8 cellular contexts compared by ENCODE assay signal in genomic region chr13:19586904-19587634, GRCh38. TPM values are rescaled to one million over a fixed set of nuclear protein-coding genes. Genes with fewer than 3 reads are reported as not detected.
DNase-seq lines count a peak whose midpoint lies in the region; ATAC-seq and TF ChIP-seq lines count a peak whose summit lies in the region.

No MANE protein-coding gene starts in this region.

- no peak overlapping the region for H3K9ac ChIP-seq in colonic mucosa (ENCODE audit: low read depth in 2 of 2, low read length in 2 of 2)

- no peak overlapping the region for H3K27ac ChIP-seq in WERI-Rb-1
- H3K27ac ChIP-seq in colonic mucosa: no peak overlapping the region

- H3K36me3 ChIP-seq in WERI-Rb-1 (no peaks in the 10 kb centered on the region), colonic mucosa (no peaks in the 10 kb centered on the region)

- peaks cover 20% of the 10 kb centered on the region for H3K27me3 ChIP-seq in WERI-Rb-1 (ENCODE audit: insufficient read depth, low read depth, severe bottlenecking)
- H3K27me3 ChIP-seq in colonic mucosa: no peaks in the 10 kb centered on the region

- H3K9me3 ChIP-seq in WERI-Rb-1 (ENCODE audit: severe bottlenecking): no peaks in the 10 kb centered on the region
- H3K9me3 ChIP-seq in colonic mucosa: no peaks in the 10 kb centered on the region

- TF ChIP-seq CTCF in WERI-Rb-1 (IDR thresholded peaks at IDR 0.05; ENCODE audit: low read depth, low read length) (peak; percentile 16; the same call in 1 of the 2 replicates), colonic mucosa (IDR thresholded peaks at IDR 0.05) (no peak)

- H3K4me3 ChIP-seq in WERI-Rb-1 (ENCODE audit: low read depth, low read length) (no peak overlapping the region), colonic mucosa (no peak overlapping the region)

- intact Hi-C loops in colonic mucosa (cut with DNase I): no loop called here

- peak; percentile 31 for DNase-seq in ELF-1 (ENCODE audit: low read depth, low spot score)
- peak in 65 of 76 experiments; percentile 4 to 85 (median 58) for DNase-seq in HUDEP-2 (lab: John Stamatoyannopoulos, UW; ENCODE audit: unreplicated experiment in 76 of 76)
- no peak for DNase-seq in WERI-Rb-1
- peak; percentile 27 for DNase-seq in colonic mucosa
- DNase-seq in stimulated activated CD4-positive, alpha-beta T cell treated with anti-CD3 and anti-CD28 coated beads, Interleukin-12 subunit alpha, Interleukin-12 subunit beta, amount 100 ng/mL, for 24 hours (ENCODE audit: low read depth in 2 of 2): peak; percentile 69 to 70
- DNase-seq in NCI-H510A (lab: John Stamatoyannopoulos, UW): no peak
- DNase-seq in amygdala (lab: John Stamatoyannopoulos, UW): no peak

- peak; percentile 76 for ATAC-seq in GM21390 (IDR thresholded peaks at IDR 0.05; ENCODE audit: unreplicated experiment)

- no peaks in the 10 kb centered on the region for H3K4me1 ChIP-seq in colonic mucosa

RNA-seq across cellular contexts. Expression of gene TPTE2, which starts 25.7 kb away (rescaled TPM):
- under 1 TPM in 1 of 2 donors, not detected in 1; 0.15 TPM for total RNA-seq in colonic mucosa

RNA-seq across cellular contexts. Expression of gene MPHOSPH8, which starts 46.4 kb away (rescaled TPM):
- 10 to 100 TPM; 23.8 to 34.1 TPM for total RNA-seq in colonic mucosa

Comparison
In these comparisons a context has a peak if more than half of its experiments do, and no peak if none do; other contexts are left out.
1. DNase-seq: peak in ELF-1 (single experiment), HUDEP-2 (65 of 76), colonic mucosa (single experiment) and stimulated activated CD4-positive, alpha-beta T cell treated with anti-CD3 and anti-CD28 coated beads, Interleukin-12 subunit alpha, Interleukin-12 subunit beta, amount 100 ng/mL, for 24 hours (2 of 2); none in WERI-Rb-1 (single experiment), NCI-H510A (single experiment) and amygdala (0 of 56).